Comparison of ENCODE assay signal across 8 cellular contexts in genomic region chr1:229271448-229272120, GRCh38. TPM values are rescaled to one million over a fixed set of nuclear protein-coding genes. Genes with fewer than 3 reads are reported as not detected.
A peak's percentile ranks its signal among the peaks of the same experiment; 100 is the strongest.
DNase-seq lines count a peak whose midpoint lies in the region; ATAC-seq and TF ChIP-seq lines count a peak whose summit lies in the region.

No MANE protein-coding gene starts in this region.

- peaks cover 8% of the 10 kb centered on the region for H3K36me3 ChIP-seq in ACC112 (ENCODE audit: insufficient read depth, low read length)
- H3K36me3 ChIP-seq in heart left ventricle: no peaks in the 10 kb centered on the region
- H3K36me3 ChIP-seq in psoas muscle (ENCODE audit: insufficient read depth in 1 of 2, low read depth in 1 of 2): no peaks in the 10 kb centered on the region

- H3K4me3 Mint-ChIP-seq in activated naive CD4-positive, alpha-beta T cell treated with anti-CD3 and anti-CD28 coated beads, Interleukin-2, amount 10 ng/mL, durations not matched to agents 7 days and 5 days: peak overlapping the region; percentile 93

- 0 to 2% (median 1%) methylated on average over 23 to 31 of the region's 31 CpGs for WGBS in heart left ventricle, 4 donors
- WGBS in psoas muscle, 3 donors: 1 to 2% (median 2%) methylated on average over 13 to 31 of the region's 31 CpGs

- no peak for TF ChIP-seq POLR2A in heart left ventricle (IDR thresholded peaks at IDR 0.05)

- peaks cover 36% of the 10 kb centered on the region for H3K4me1 Mint-ChIP-seq in activated naive CD4-positive, alpha-beta T cell treated with anti-CD3 and anti-CD28 coated beads, Interleukin-2, amount 10 ng/mL, durations not matched to agents 7 days and 5 days

- intact Hi-C loops in heart left ventricle (cut with DNase I): loop anchor here in 3 of 10 donors (2.0 to 5.0 kb wide), 4 partner anchors 25 to 237 kb away; partner anchors contain the start of genes NUP133 (in 2 of the 3) and CCSAP (in 1 of the 3)
- intact Hi-C loops in psoas muscle (cut with DNase I): loop anchor here in 1 of 2 donors (5.0 kb wide), 1 partner anchor 66 kb away; no protein-coding TSS in a partner anchor

- H3K9me3 ChIP-seq in heart left ventricle (peaks cover 0 to 12% (median 0%) of the 10 kb centered on the region in 12 donors), psoas muscle (peaks cover 3% of the 10 kb centered on the region)

- H3K4me3 ChIP-seq in ACC112 (ENCODE audit: low read depth, low read length): peak overlapping the region; percentile 100
- peak overlapping the region; percentile 55 to 91 (median 72) for H3K4me3 ChIP-seq in heart left ventricle
- peak overlapping the region; percentile 79 for H3K4me3 ChIP-seq in psoas muscle

- TF ChIP-seq CTCF in GM13977 (IDR thresholded peaks at IDR 0.05; ENCODE audit: extremely low read depth, insufficient read depth, missing control alignments): no peak
- peak in 6 of 12 donors; percentile 8 to 29 (median 16) for TF ChIP-seq CTCF in heart left ventricle (IDR thresholded peaks at IDR 0.05)
- TF ChIP-seq CTCF in psoas muscle (IDR thresholded peaks at IDR 0.05): peak; percentile 3

- H2AFZ ChIP-seq in ACC112 (ENCODE audit: low read length, unreplicated experiment): peak overlapping the region; percentile 99

- CTCF ChIA-PET in activated naive CD4-positive, alpha-beta T cell treated with anti-CD3 and anti-CD28 coated beads, Interleukin-2, amount 10 ng/mL, durations not matched to agents 7 days and 5 days (lab: Charles Lee): interaction anchor here (0.7 to 1.2 kb wide), 2 partner anchors 13 to 16 kb away, joined by 3 to 5 read pairs; no protein-coding TSS in a partner anchor

- H3K27me3 ChIP-seq in ACC112 (ENCODE audit: insufficient read depth, low read length) (no peaks in the 10 kb centered on the region), heart left ventricle (no peaks in the 10 kb centered on the region), psoas muscle (ENCODE audit: insufficient read depth in 3 of 3, low read length in 2 of 3) (no peaks in the 10 kb centered on the region)

- peaks cover 44% of the 10 kb centered on the region for H3K79me2 ChIP-seq in ACC112 (ENCODE audit: control insufficient read depth, insufficient read depth, low read length, unreplicated experiment)

- peaks cover 23% of the 10 kb centered on the region for H3K36me3 Mint-ChIP-seq in activated naive CD4-positive, alpha-beta T cell treated with anti-CD3 and anti-CD28 coated beads, Interleukin-2, amount 10 ng/mL, durations not matched to agents 7 days and 5 days

- H3K9me3 Mint-ChIP-seq in activated naive CD4-positive, alpha-beta T cell treated with anti-CD3 and anti-CD28 coated beads, Interleukin-2, amount 10 ng/mL, durations not matched to agents 7 days and 5 days: peaks cover 7% of the 10 kb centered on the region

- peak overlapping the region; percentile 82 for H3K27ac Mint-ChIP-seq in activated naive CD4-positive, alpha-beta T cell treated with anti-CD3 and anti-CD28 coated beads, Interleukin-2, amount 10 ng/mL, durations not matched to agents 7 days and 5 days

- peaks cover 10% of the 10 kb centered on the region for H3K4me1 ChIP-seq in ACC112 (ENCODE audit: control insufficient read depth, insufficient read depth, low read length, unreplicated experiment)
- peaks cover 2 to 48% (median 38%) of the 10 kb centered on the region in 12 donors for H3K4me1 ChIP-seq in heart left ventricle
- peaks cover 46% of the 10 kb centered on the region for H3K4me1 ChIP-seq in psoas muscle

- H3K27ac ChIP-seq in ACC112 (ENCODE audit: low read depth, low read length) (no peak overlapping the region; the same call in 1 of the 2 replicates), heart left ventricle (peak overlapping the region; percentile 78 to 89 (median 85)), psoas muscle (peak overlapping the region; percentile 77)

- peaks cover 7% of the 10 kb centered on the region for H3K27me3 Mint-ChIP-seq in activated naive CD4-positive, alpha-beta T cell treated with anti-CD3 and anti-CD28 coated beads, Interleukin-2, amount 10 ng/mL, durations not matched to agents 7 days and 5 days

- DNase-seq in GM13977 (ENCODE audit: low spot score) (peak; percentile 52), NOMO-1 treated with DMSO at 0.1 percent for 48 hours (lab: John Stamatoyannopoulos, UW; ENCODE audit: unreplicated experiment) (peak; percentile 29), heart left ventricle (peak in 2 of 5 donors; percentile 45 to 51), psoas muscle (no peak), 8988T (no peak)
- DNase-seq in activated naive CD4-positive, alpha-beta T cell treated with anti-CD3 and anti-CD28 coated beads, Interleukin-2, amount 10 ng/mL, durations not matched to agents 7 days and 5 days: peak; percentile 59

- in situ Hi-C loops in GM13977 (cut with MboI; ENCODE audit: low pct_unique_long_range_greater_than_20kb, low sequenced_read_pairs, unreplicated experiment): loop anchor here (25.0 kb wide), 1 partner anchor 1041 kb away; no protein-coding TSS in a partner anchor

- peak; percentile 50 for ATAC-seq in HG02938 (IDR thresholded peaks at IDR 0.05; ENCODE audit: unreplicated experiment)
- peak in 3 of 4 donors; percentile 41 to 51 (median 48) for ATAC-seq in heart left ventricle
- peak in 3 of 4 donors; percentile 9 to 21 (median 13) for ATAC-seq in psoas muscle

RNA-seq across cellular contexts. Expression of gene RAB4A, which starts 0.7 kb away (rescaled TPM):
- total RNA-seq in heart left ventricle (100 to 1,000 TPM in 5 of 9 donors, 10 to 100 TPM in 4; 33.6 to 159 (median 121) TPM), psoas muscle (10 to 100 TPM; 44.2 to 67.4 (median 54.3) TPM)
- polyA plus RNA-seq in heart left ventricle (10 to 100 TPM; 27.6 to 65.7 TPM), psoas muscle (10 to 100 TPM; 25.2 to 57.6 (median 31.0) TPM)

Comparison
In these comparisons a context has a peak if more than half of its experiments do, and no peak if none do; other contexts are left out.
1. DNase-seq: peak in GM13977 (single experiment), NOMO-1 treated with DMSO at 0.1 percent for 48 hours (single experiment) and activated naive CD4-positive, alpha-beta T cell treated with anti-CD3 and anti-CD28 coated beads, Interleukin-2, amount 10 ng/mL, durations not matched to agents 7 days and 5 days (single experiment); none in psoas muscle (0 of 2) and 8988T (single experiment).
2. Peak in every context shown above with its lines, with median percentiles within 50 percentile points of each other: H3K4me3 ChIP-seq and ATAC-seq.